36 cellular contexts compared by ENCODE assay signal in the genomic region with DNA sequence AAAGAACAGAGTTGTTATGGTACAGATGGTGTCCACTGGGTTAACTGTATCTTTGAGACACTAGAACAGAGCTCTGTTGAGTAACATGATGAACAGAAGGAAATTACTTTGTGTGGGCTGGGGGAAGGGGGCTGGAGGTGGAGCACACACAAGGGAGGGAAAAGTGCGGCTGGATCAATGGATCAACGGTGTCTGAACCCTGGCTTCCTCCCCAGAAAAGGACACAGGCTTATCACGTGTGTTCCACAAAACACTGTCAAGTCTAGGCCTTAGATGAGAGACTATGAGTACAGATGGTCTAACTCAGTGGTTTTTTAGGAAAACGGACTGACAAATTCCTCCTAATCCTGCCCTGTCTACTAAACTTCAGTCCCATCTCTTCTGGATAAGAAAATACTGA. TPM values are rescaled to one million over a fixed set of nuclear protein-coding genes. Genes with fewer than 3 reads are reported as not detected.
DNase-seq lines count a peak whose midpoint lies in the region; ATAC-seq, FAIRE-seq and TF ChIP-seq lines count a peak whose summit lies in the region.
"Had no signal": no experiment of that assay in that cellular context is flagged by ENCODE, and none has a peak within 500 bp of the region (broad histone marks: within the 10 kb centered on the region; RNA-seq: fewer than 3 reads in every experiment).

No MANE protein-coding gene starts in this region.

- H3K9me1 ChIP-seq in IMR-90 (ENCODE audit: insufficient read depth, low read length): peaks cover 29% of the 10 kb centered on the region

- H2BK5ac ChIP-seq in IMR-90 (ENCODE audit: low read depth, low read length, poor library complexity, severe bottlenecking): no peak overlapping the region

- H2BK20ac ChIP-seq in IMR-90 (ENCODE audit: low read depth, low read length): no peak overlapping the region

- 0 out of 2 replicates have a peak overlapping the region, but pooled peaks have one; percentile 8 for H3K23ac ChIP-seq in IMR-90 (ENCODE audit: low read depth, low read length)

- FAIRE-seq in small intestine (lab: Jason Lieb, UNC): no peak
- FAIRE-seq: D721Med, frontal cortex, RCC 7860 had no signal

- H3K14ac ChIP-seq in IMR-90 (replicated peaks; ENCODE audit: low read depth, low read length): no peak overlapping the region

- H3K9me2 ChIP-seq in hepatocyte (replicated peaks; ENCODE audit: insufficient read depth): no peaks in the 10 kb centered on the region

- in situ Hi-C loops in IMR-90 (cut with MboI; ENCODE audit: low sequenced_read_pairs): no loop called here

- H3K27me3 ChIP-seq in Caco-2 (replicated peaks; ENCODE audit: control insufficient read depth, insufficient read depth, low read length): no peaks in the 10 kb centered on the region
- no peaks in the 10 kb centered on the region for H3K27me3 ChIP-seq in IMR-90 (ENCODE audit: control insufficient read depth, insufficient read depth, low read length)
- H3K27me3 ChIP-seq in hepatocyte: no peaks in the 10 kb centered on the region
- no peaks in the 10 kb centered on the region for H3K27me3 ChIP-seq in small intestine (ENCODE audit: control insufficient read depth in 2 of 2, insufficient read depth in 2 of 2, low read length in 2 of 2)
- H3K27me3 ChIP-seq: ascending aorta, esophagus squamous epithelium, left lung, ovary, SJSA1, thyroid gland had no signal

- TF ChIP-seq RAD21 in IMR-90 (IDR thresholded peaks at IDR 0.05; ENCODE audit: low read length): no peak

- no peak overlapping the region for H3K9ac ChIP-seq in IMR-90 (ENCODE audit: low read depth, low read length)

- H2AK9ac ChIP-seq in IMR-90 (replicated peaks; ENCODE audit: low read depth, low read length, poor library complexity): no peak overlapping the region

- CTCF ChIA-PET in Caco-2 (lab: Charles Lee) (interaction anchor here (0.5 to 1.0 kb wide), 2 partner anchors 24 to 28 kb away, joined by 3 read pairs; partner anchors contain the start of gene YWHAG), IMR-90 (lab: Yijun Ruan, JAX) (no interaction called here)

- H4K8ac ChIP-seq in IMR-90 (ENCODE audit: low read depth in 2 of 2, low read length in 2 of 2): no peak overlapping the region

- H3K79me1 ChIP-seq in IMR-90 (ENCODE audit: low read depth in 1 of 2, low read length in 2 of 2): peaks cover 4 to 82% of the 10 kb centered on the region in 2 experiments; a peak in 3 of 4 replicates

- no TSS peak for BruUV-seq in Caco-2 (replicated peaks; lab: Mats Ljungman, UMichigan)
- no TSS peak for BruUV-seq in IMR-90 (replicated peaks; lab: Mats Ljungman, UMichigan)

- H3K56ac ChIP-seq in IMR-90 (ENCODE audit: extremely low read depth, insufficient read depth, low read length): no peak overlapping the region

- H2AFZ ChIP-seq in IMR-90 (replicated peaks; ENCODE audit: low read length, poor library complexity) (no peak overlapping the region), hepatocyte (no peak overlapping the region)

- H2BK120ac ChIP-seq in IMR-90 (ENCODE audit: low read depth, low read length): no peak overlapping the region

- no peak overlapping the region for H4K91ac ChIP-seq in IMR-90 (ENCODE audit: insufficient read depth, low read depth, low read length)

- H3K9me3 Mint-ChIP-seq in Caco-2 (ENCODE audit: unreplicated experiment) (no peaks in the 10 kb centered on the region), endothelial cell (ENCODE audit: unreplicated experiment) (no peaks in the 10 kb centered on the region), progenitor cell of endocrine pancreas (ENCODE audit: low read depth) (no peaks in the 10 kb centered on the region)
- H3K9me3 Mint-ChIP-seq: activated CD4-positive, alpha-beta memory T cell treated with anti-CD3 and anti-CD28 coated beads, Interleukin-2, amount 10 ng/mL, durations not matched to agents 7 days and 5 days; dendritic cell treated with granulocyte-macrophage colony-stimulating factor and Interleukin-4, amounts not matched to agents 40 ng/mL and 50 ng/mL, for 4 days; endodermal cell; immature natural killer cell; naive thymus-derived CD8-positive, alpha-beta T cell; stimulated activated naive CD8-positive, alpha-beta T cell treated with anti-CD3 and anti-CD28 coated beads, Interleukin-15, Interleukin-2, amounts not matched to agents 100 ng/mL and 50 ng/mL, for 24 hours had no signal

- POLR2A ChIA-PET in Caco-2 (lab: Charles Lee): no interaction called here
- POLR2A ChIA-PET in IMR-90 (lab: Charles Lee; ENCODE audit: unreplicated experiment): no interaction called here

- TF ChIP-seq POLR2A in IMR-90 (IDR thresholded peaks at IDR 0.05; ENCODE audit: low read depth, low read length): no peak

- TF ChIP-seq CTCF in Caco-2 (IDR thresholded peaks at IDR 0.05; ENCODE audit: insufficient read depth in 1 of 2, low read depth in 1 of 2, low read length in 1 of 2, severe bottlenecking in 1 of 2, unreplicated experiment in 1 of 2): no peak
- TF ChIP-seq CTCF in IMR-90 (conservative IDR thresholded peaks at IDR 0.05; ENCODE audit: low read depth, low read length): no peak
- no peak for TF ChIP-seq CTCF in endothelial cell (IDR thresholded peaks at IDR 0.05; ENCODE audit: unreplicated experiment)
- no peak for TF ChIP-seq CTCF in progenitor cell of endocrine pancreas (IDR thresholded peaks at IDR 0.05; ENCODE audit: unreplicated experiment)
- TF ChIP-seq CTCF in hepatocyte (IDR thresholded peaks at IDR 0.05; ENCODE audit: poor library complexity): no peak

- H2BK15ac ChIP-seq in IMR-90 (ENCODE audit: low read depth, low read length): no peak overlapping the region

- H3K9me3 ChIP-seq in Caco-2 (no peaks in the 10 kb centered on the region), IMR-90 (ENCODE audit: control insufficient read depth, insufficient read depth, low read length) (no peaks in the 10 kb centered on the region), hepatocyte (ENCODE audit: low read depth) (no peaks in the 10 kb centered on the region), small intestine (ENCODE audit: control insufficient read depth, low read depth) (no peaks in the 10 kb centered on the region)
- H3K9me3 ChIP-seq: ascending aorta, esophagus squamous epithelium, left lung, ovary, SJSA1, thyroid gland had no signal

- no peak overlapping the region for H3K4ac ChIP-seq in IMR-90 (ENCODE audit: low read depth, low read length)

- no peak for ATAC-seq in IMR-90 (ENCODE audit: low read depth)
- ATAC-seq in GM19455 (IDR thresholded peaks at IDR 0.05; ENCODE audit: unreplicated experiment): no peak
- ATAC-seq: left lung; naive thymus-derived CD8-positive, alpha-beta T cell; right cardiac atrium; T-helper 17 cell had no signal

- DNase-seq in Caco-2: no peak
- no peak for DNase-seq in IMR-90
- DNase-seq in endothelial cell (ENCODE audit: low spot score): no peak
- no peak for DNase-seq in progenitor cell of endocrine pancreas (ENCODE audit: low spot score, unreplicated experiment)
- DNase-seq in hepatocyte (ENCODE audit: low spot score): no peak
- no peak for DNase-seq in small intestine
- DNase-seq in glomerular visceral epithelial cell (ENCODE audit: extremely low spot score): no peak
- DNase-seq: activated CD4-positive, alpha-beta memory T cell treated with anti-CD3 and anti-CD28 coated beads, Interleukin-2, amount 10 ng/mL, durations not matched to agents 7 days and 5 days; activated CD4-positive, alpha-beta T cell treated with anti-CD3 and anti-CD28 coated beads for 1 hour; activated CD8-positive, alpha-beta memory T cell treated with anti-CD3 and anti-CD28 coated beads, Interleukin-2, amount 50 U/mL, for 48 hours; activated effector memory CD4-positive, alpha-beta T cell treated with Interleukin-2 at 50 U/mL for 16 hours; endodermal cell; esophagus squamous epithelium; GOT3; hypothalamus; immature natural killer cell; KG1; midbrain; MM.1S; naive thymus-derived CD8-positive, alpha-beta T cell; NCI-H2029 treated with DMSO at 0.1 percent for 48 hours; NCI-H226; right cardiac atrium; T-helper 17 cell; thyroid gland had no signal

- no peak overlapping the region for H3K4me3 ChIP-seq in Caco-2 (ENCODE audit: low read depth, low read length)
- no peak overlapping the region for H3K4me3 ChIP-seq in IMR-90 (ENCODE audit: insufficient read depth, low read depth, low read length)
- no peak overlapping the region for H3K4me3 ChIP-seq in hepatocyte
- no peak overlapping the region for H3K4me3 ChIP-seq in small intestine (ENCODE audit: low read depth in 1 of 2, low read length in 2 of 2)
- H3K4me3 ChIP-seq: ascending aorta, esophagus squamous epithelium, left lung, ovary, SJSA1, thyroid gland had no signal

- intact Hi-C loops in Caco-2 (cut with micrococcal nuclease; ENCODE audit: unreplicated experiment) (no loop called here), IMR-90 (cut with micrococcal nuclease) (no loop called here)

- H3K27ac ChIP-seq in IMR-90 (ENCODE audit: insufficient read depth, low read length): no peak overlapping the region
- no peak overlapping the region for H3K27ac ChIP-seq in hepatocyte
- no peak overlapping the region for H3K27ac ChIP-seq in small intestine (ENCODE audit: low read depth in 1 of 2, low read length in 1 of 2)
- H3K27ac ChIP-seq: ascending aorta, esophagus squamous epithelium, left lung, ovary, SJSA1, thyroid gland had no signal

- H3K79me2 ChIP-seq in hepatocyte: peaks cover 99% of the 10 kb centered on the region

- peak overlapping the region; percentile 22 for H3K27ac Mint-ChIP-seq in Caco-2 (ENCODE audit: unreplicated experiment)
- H3K27ac Mint-ChIP-seq in endothelial cell (ENCODE audit: unreplicated experiment): peak overlapping the region; percentile 80
- H3K27ac Mint-ChIP-seq in progenitor cell of endocrine pancreas: peak overlapping the region; percentile 43
- H3K27ac Mint-ChIP-seq: activated CD4-positive, alpha-beta memory T cell treated with anti-CD3 and anti-CD28 coated beads, Interleukin-2, amount 10 ng/mL, durations not matched to agents 7 days and 5 days; activated naive CD8-positive, alpha-beta T cell; dendritic cell treated with granulocyte-macrophage colony-stimulating factor and Interleukin-4, amounts not matched to agents 40 ng/mL and 50 ng/mL, for 4 days; T-helper 17 cell had no signal

- H3K4me2 ChIP-seq in IMR-90 (ENCODE audit: low read depth, low read length) (no peak overlapping the region), hepatocyte (no peak overlapping the region)

- 80% methylated on average over 1 of the region's 4 CpGs; no CpG with 5 or more reads in 1 of the 2 experiments for WGBS in IMR-90 (ENCODE audit: extremely low coverage in 2 of 2, insufficient read length in 1 of 2), 2 experiments
- 73% methylated on average over 4 of the region's 4 CpGs for WGBS in hepatocyte (ENCODE audit: low lambda C conversion rate, missing lambda C conversion rate)
- 67 to 80% (median 75%) methylated on average over 4 of the region's 4 CpGs for WGBS in small intestine, 3 donors

- H3K18ac ChIP-seq in IMR-90 (ENCODE audit: low read depth, low read length): no peak overlapping the region

- H4K20me1 ChIP-seq in IMR-90 (ENCODE audit: insufficient read depth, low read length) (peaks cover 98% of the 10 kb centered on the region), hepatocyte (ENCODE audit: insufficient read depth, poor library complexity, severe bottlenecking) (peaks cover 68% of the 10 kb centered on the region)

- no peaks in the 10 kb centered on the region for H3K4me1 ChIP-seq in Caco-2
- peaks cover 10% of the 10 kb centered on the region for H3K4me1 ChIP-seq in IMR-90 (ENCODE audit: control insufficient read depth, insufficient read depth, low read length)
- no peaks in the 10 kb centered on the region for H3K4me1 ChIP-seq in hepatocyte (ENCODE audit: insufficient read depth)
- H3K4me1 ChIP-seq in small intestine (ENCODE audit: control insufficient read depth in 2 of 2, insufficient read depth in 1 of 2, low read depth in 1 of 2, low read length in 1 of 2): peaks cover 0 to 3% of the 10 kb centered on the region in 2 donors

- peaks cover 84% of the 10 kb centered on the region for H3K36me3 Mint-ChIP-seq in Caco-2 (ENCODE audit: insufficient read depth, unreplicated experiment)
- H3K36me3 Mint-ChIP-seq in endothelial cell (ENCODE audit: low read depth, unreplicated experiment): peaks cover 32% of the 10 kb centered on the region
- H3K36me3 Mint-ChIP-seq in progenitor cell of endocrine pancreas (ENCODE audit: insufficient read depth): peaks cover 22% of the 10 kb centered on the region

- H2AK5ac ChIP-seq in IMR-90 (ENCODE audit: low read depth, low read length): no peak overlapping the region

- no peak overlapping the region for H3K4me3 Mint-ChIP-seq in Caco-2 (ENCODE audit: unreplicated experiment)
- H3K4me3 Mint-ChIP-seq in endothelial cell (ENCODE audit: unreplicated experiment): peak overlapping the region; percentile 20
- no peak overlapping the region for H3K4me3 Mint-ChIP-seq in progenitor cell of endocrine pancreas (ENCODE audit: low read depth)
- H3K4me3 Mint-ChIP-seq: activated CD4-positive, alpha-beta memory T cell treated with anti-CD3 and anti-CD28 coated beads, Interleukin-2, amount 10 ng/mL, durations not matched to agents 7 days and 5 days; activated naive CD8-positive, alpha-beta T cell; dendritic cell treated with granulocyte-macrophage colony-stimulating factor and Interleukin-4, amounts not matched to agents 40 ng/mL and 50 ng/mL, for 4 days; endodermal cell; immature natural killer cell; stimulated activated naive CD8-positive, alpha-beta T cell treated with anti-CD3 and anti-CD28 coated beads, Interleukin-15, Interleukin-2, amounts not matched to agents 100 ng/mL and 50 ng/mL, for 24 hours; T-helper 17 cell had no signal

- dilution Hi-C loops in IMR-90 (cut with HindIII; ENCODE audit: low sequenced_read_pairs, unreplicated experiment): no loop called here

- H3K36me3 ChIP-seq in Caco-2 (ENCODE audit: control insufficient read depth, insufficient read depth, low read length) (peaks cover 4% of the 10 kb centered on the region; the same call in 1 of the 2 replicates), IMR-90 (ENCODE audit: control insufficient read depth, insufficient read depth, low read length) (peaks cover 44% of the 10 kb centered on the region), hepatocyte (replicated peaks; ENCODE audit: insufficient read depth, low read depth) (no peaks in the 10 kb centered on the region), small intestine (ENCODE audit: control insufficient read depth in 2 of 2, insufficient read depth in 2 of 2, low read length in 2 of 2) (peaks cover 8 to 9% of the 10 kb centered on the region in 2 donors)
- H3K36me3 ChIP-seq: ovary had no signal

- peaks cover 14% of the 10 kb centered on the region for H3K4me1 Mint-ChIP-seq in Caco-2 (ENCODE audit: low read depth, unreplicated experiment)
- peaks cover 45% of the 10 kb centered on the region for H3K4me1 Mint-ChIP-seq in endothelial cell (ENCODE audit: unreplicated experiment)
- peaks cover 9% of the 10 kb centered on the region for H3K4me1 Mint-ChIP-seq in progenitor cell of endocrine pancreas (ENCODE audit: low read depth)

- H3K27me3 Mint-ChIP-seq in Caco-2 (ENCODE audit: insufficient read depth, unreplicated experiment): no peaks in the 10 kb centered on the region
- peaks cover 9% of the 10 kb centered on the region for H3K27me3 Mint-ChIP-seq in endothelial cell (ENCODE audit: unreplicated experiment)
- no peaks in the 10 kb centered on the region for H3K27me3 Mint-ChIP-seq in progenitor cell of endocrine pancreas
- H3K27me3 Mint-ChIP-seq: activated CD4-positive, alpha-beta memory T cell treated with anti-CD3 and anti-CD28 coated beads, Interleukin-2, amount 10 ng/mL, durations not matched to agents 7 days and 5 days; activated naive CD8-positive, alpha-beta T cell; dendritic cell treated with granulocyte-macrophage colony-stimulating factor and Interleukin-4, amounts not matched to agents 40 ng/mL and 50 ng/mL, for 4 days; naive thymus-derived CD8-positive, alpha-beta T cell; stimulated activated naive CD8-positive, alpha-beta T cell treated with anti-CD3 and anti-CD28 coated beads, Interleukin-15, Interleukin-2, amounts not matched to agents 100 ng/mL and 50 ng/mL, for 24 hours; T-helper 17 cell had no signal

- H4K5ac ChIP-seq in IMR-90 (ENCODE audit: low read depth, low read length): no peak overlapping the region

RNA-seq across cellular contexts. Expression of gene HSPB1, which starts 27.8 kb away (rescaled TPM):
- total RNA-seq in Caco-2 (2022) (82.1 and 89.1 TPM in 2 replicates), IMR-90 (2012; rRNA removed) (33.2 and 48.6 TPM in 2 replicates), endothelial cell (ENCODE audit: unreplicated experiment) (581 TPM), progenitor cell of endocrine pancreas (111 and 118 TPM in 2 replicates), hepatocyte (186 and 205 TPM in 2 replicates)
- polyA plus RNA-seq in IMR-90 (2012; rRNA removed) (1,363 and 1,841 TPM in 2 replicates), hepatocyte (1,525 and 1,553 TPM in 2 replicates), small intestine (100 to 1,000 TPM in 2 of 3 donors, 10 to 100 TPM in 1; 77.4 to 253 (median 145) TPM)
- 2,238 and 2,632 TPM in 2 replicates for polyA plus RNA-seq in IMR-90 (2012; cell fraction: cytosol; rRNA removed)
- polyA plus RNA-seq in IMR-90 (2012; cell fraction: nucleus; rRNA removed; ENCODE audit: low replicate concordance): 412 and 1,178 TPM in 2 replicates

RNA-seq across cellular contexts. Expression of gene YWHAG, which starts 28.5 kb away (rescaled TPM):
- total RNA-seq in Caco-2 (2022) (141 and 150 TPM in 2 replicates), IMR-90 (2012; rRNA removed) (40.1 and 58.6 TPM in 2 replicates), endothelial cell (ENCODE audit: unreplicated experiment) (136 TPM), progenitor cell of endocrine pancreas (132 and 136 TPM in 2 replicates), hepatocyte (106 and 117 TPM in 2 replicates)
- polyA plus RNA-seq in IMR-90 (2012; rRNA removed) (56.9 and 64.9 TPM in 2 replicates), hepatocyte (12.6 and 17.2 TPM in 2 replicates), small intestine (10 to 100 TPM; 47.4 to 59.2 (median 49.7) TPM)
- polyA plus RNA-seq in IMR-90 (2012; cell fraction: cytosol; rRNA removed): 26.6 and 33.4 TPM in 2 replicates
- 15.8 and 33.2 TPM in 2 replicates for polyA plus RNA-seq in IMR-90 (2012; cell fraction: nucleus; rRNA removed; ENCODE audit: low replicate concordance)

Comparison
In these comparisons a context has a peak if more than half of its experiments do, and no peak if none do; other contexts are left out.
1. H3K27ac Mint-ChIP-seq: peak in every context shown above with its lines; median percentile 80 in endothelial cell; 43 in progenitor cell of endocrine pancreas; 22 in Caco-2.